ENCODE assay signal across 1 cellular context in the genomic region with DNA sequence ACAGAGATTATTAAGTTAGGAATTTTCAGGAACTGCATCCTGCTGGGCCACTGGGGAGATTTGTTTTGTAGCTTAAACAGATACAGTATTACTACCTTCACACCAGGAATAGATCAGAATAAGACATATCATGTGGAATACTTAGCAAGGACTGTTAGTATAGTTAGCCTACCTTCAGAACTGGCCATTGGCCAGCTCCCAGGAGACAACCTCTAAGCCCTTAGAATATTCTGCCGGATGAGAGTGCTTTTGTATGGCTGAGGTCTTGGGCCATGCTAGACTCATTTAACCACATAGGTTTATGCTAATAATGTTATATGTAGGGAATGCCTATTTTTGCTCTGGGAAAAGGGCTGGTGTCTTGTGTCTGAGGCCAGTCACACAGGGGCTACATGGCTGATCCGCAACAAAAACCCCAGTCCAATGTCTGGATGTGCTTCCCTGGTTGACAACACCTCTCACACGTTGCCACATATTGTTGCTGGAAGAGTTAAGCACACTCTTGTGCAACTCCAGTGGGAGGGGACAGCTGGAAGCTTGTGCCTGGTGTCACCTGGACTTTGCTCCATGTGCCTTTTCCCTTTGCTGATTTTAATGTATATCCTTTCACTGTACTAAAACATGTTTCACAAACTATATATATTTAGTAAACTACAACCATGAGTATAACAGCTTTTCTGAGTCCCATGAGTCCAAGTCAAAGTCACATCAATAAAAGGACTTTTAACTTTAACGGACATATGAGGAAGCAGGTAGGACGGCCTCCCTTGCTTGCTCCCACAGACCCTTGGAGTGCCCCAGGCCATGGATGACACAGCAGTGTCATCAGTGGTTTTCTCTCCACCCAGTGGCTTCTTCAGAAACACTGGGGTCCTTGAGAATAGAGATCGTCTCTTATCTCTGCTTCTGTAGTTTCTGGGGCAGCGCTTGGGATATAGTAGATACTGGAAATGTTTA.
TF ChIP-seq lines count a peak whose summit lies in the region.

No MANE protein-coding gene starts in this region.

TF ChIP-seq in HepG2, 621 proteins besides CTCF, POLR2A, EP300 and RAD21 (continued from another document and continues in another):
- TF ChIP-seq RBFOX2 (IDR thresholded peaks at IDR 0.05; ENCODE audit: low read depth, low read length), result peak; percentile 66
- no peak for TF ChIP-seq ZSCAN31 (CRISPR knock-in tag; IDR thresholded peaks at IDR 0.05; ENCODE audit: low read depth)
- TF ChIP-seq BORCS8-MEF2B (CRISPR knock-in tag; IDR thresholded peaks at IDR 0.05), result peak; percentile 86
- TF ChIP-seq CREM (IDR thresholded peaks at IDR 0.05), result peak; percentile 74; the same call in 1 of the 2 replicates
- TF ChIP-seq CREM (CRISPR knock-in tag; IDR thresholded peaks at IDR 0.05), result no peak
- TF ChIP-seq ZNF30 (CRISPR knock-in tag; IDR thresholded peaks at IDR 0.05), result 0 out of 2 replicates have a peak, but pooled peaks have one; percentile 27
- no peak for TF ChIP-seq ZNF33B (CRISPR knock-in tag; IDR thresholded peaks at IDR 0.05)
- TF ChIP-seq NKX3-1 (CRISPR knock-in tag; IDR thresholded peaks at IDR 0.05), result no peak
- peak; percentile 86 for TF ChIP-seq ISL2 (CRISPR knock-in tag; IDR thresholded peaks at IDR 0.05)
- TF ChIP-seq ZKSCAN1 (IDR thresholded peaks at IDR 0.05; ENCODE audit: low read length), result no peak
- no peak for TF ChIP-seq CENPT (CRISPR knock-in tag; IDR thresholded peaks at IDR 0.05; ENCODE audit: low read depth)
- TF ChIP-seq NCOA2 (CRISPR knock-in tag; IDR thresholded peaks at IDR 0.05), result peak; percentile 90
- peak; percentile 93 for TF ChIP-seq SOX5 (CRISPR knock-in tag; IDR thresholded peaks at IDR 0.05; ENCODE audit: borderline replicate concordance)
- no peak for TF ChIP-seq TCF12 (IDR thresholded peaks at IDR 0.05)
- TF ChIP-seq TCF12 (CRISPR knock-in tag; IDR thresholded peaks at IDR 0.05), result peak; percentile 70; the same call in 1 of the 2 replicates
- peak; percentile 94 for TF ChIP-seq ZNF7 (CRISPR knock-in tag; IDR thresholded peaks at IDR 0.05)
- TF ChIP-seq ZBTB2 (CRISPR knock-in tag; IDR thresholded peaks at IDR 0.05; ENCODE audit: low read depth), result no peak
- TF ChIP-seq ZBTB20 (CRISPR knock-in tag; IDR thresholded peaks at IDR 0.05; ENCODE audit: borderline replicate concordance, low read depth), result peak; percentile 99
- TF ChIP-seq SIX1 (CRISPR knock-in tag; IDR thresholded peaks at IDR 0.05; ENCODE audit: borderline replicate concordance), result peak; percentile 74; the same call in 1 of the 2 replicates
- no peak for TF ChIP-seq KIAA2018 (CRISPR knock-in tag; IDR thresholded peaks at IDR 0.05; ENCODE audit: borderline replicate concordance)
- no peak for TF ChIP-seq ZBTB42 (CRISPR knock-in tag; IDR thresholded peaks at IDR 0.05)
- TF ChIP-seq, protein P1, sequence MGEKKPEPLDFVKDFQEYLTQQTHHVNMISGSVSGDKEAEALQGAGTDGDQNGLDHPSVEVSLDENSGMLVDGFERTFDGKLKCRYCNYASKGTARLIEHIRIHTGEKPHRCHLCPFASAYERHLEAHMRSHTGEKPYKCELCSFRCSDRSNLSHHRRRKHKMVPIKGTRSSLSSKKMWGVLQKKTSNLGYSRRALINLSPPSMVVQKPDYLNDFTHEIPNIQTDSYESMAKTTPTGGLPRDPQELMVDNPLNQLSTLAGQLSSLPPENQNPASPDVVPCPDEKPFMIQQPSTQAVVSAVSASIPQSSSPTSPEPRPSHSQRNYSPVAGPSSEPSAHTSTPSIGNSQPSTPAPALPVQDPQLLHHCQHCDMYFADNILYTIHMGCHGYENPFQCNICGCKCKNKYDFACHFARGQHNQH (CRISPR knock-in tag; IDR thresholded peaks at IDR 0.05), result peak; percentile 94
- TF ChIP-seq CBFB (CRISPR knock-in tag; IDR thresholded peaks at IDR 0.05), result peak; percentile 72
- 0 out of 2 replicates have a peak, but pooled peaks have one; percentile 49 for TF ChIP-seq SNAPC4 (CRISPR knock-in tag; IDR thresholded peaks at IDR 0.05)
